ENCODE assay signal across 8 cellular contexts in genomic region chr19:18469245-18470107, GRCh38. TPM values are rescaled to one million over a fixed set of nuclear protein-coding genes. Genes with fewer than 3 reads are reported as not detected.
DNase-seq lines count a peak whose midpoint lies in the region; ATAC-seq, FAIRE-seq and TF ChIP-seq lines count a peak whose summit lies in the region.

No MANE protein-coding gene starts in this region.

- no peaks in the 10 kb centered on the region for H3K9me3 ChIP-seq in A549

- TF ChIP-seq EP300 in A549 (IDR thresholded peaks at IDR 0.05): no peak

- ATAC-seq in A549: peak; percentile 65 to 84
- ATAC-seq in GM19328 (IDR thresholded peaks at IDR 0.05; ENCODE audit: unreplicated experiment): no peak
- no peak for ATAC-seq in HG02885 (IDR thresholded peaks at IDR 0.05; ENCODE audit: poor library complexity, unreplicated experiment)

- CTCF ChIA-PET in A549 (lab: Yijun Ruan, JAX): interaction anchor here (0.6 to 4.4 kb wide), 46 partner anchors 9 to 394 kb away, joined by 3 to 38 read pairs (median 4); partner anchors contain the start of genes ELL, FKBP8 and REX1BD

- H3K4me1 ChIP-seq in A549: peaks cover 47% of the 10 kb centered on the region

- DNase-seq in A549 (ENCODE audit: low read depth in 1 of 2, low spot score in 1 of 2) (peak; percentile 48 to 81), GM18507 (ENCODE audit: extremely low spot score, insufficient read length, low read depth) (peak; percentile 39), RPMI8226 (peak; percentile 39), glomerular visceral epithelial cell (ENCODE audit: extremely low spot score) (peak; percentile 90), posterior vena cava (ENCODE audit: low spot score) (peak; percentile 92)
- peak; percentile 88 for DNase-seq in activated effector memory CD4-positive, alpha-beta T cell treated with anti-CD3 and anti-CD28 coated beads, Interleukin-2, amount 50 U/mL, for 16 hours

- no peak overlapping the region for H3K4me3 ChIP-seq in A549

- POLR2A ChIA-PET in A549 (lab: Yijun Ruan, JAX): no interaction called here

- 1% methylated on average over 14 of the region's 30 CpGs for WGBS in A549 (ENCODE audit: missing lambda C conversion rate)

- peak; percentile 38 to 42; a peak in 3 of 5 replicates for TF ChIP-seq RAD21 in A549 (conservative IDR thresholded peaks at IDR 0.05 in 1 of 2, IDR thresholded peaks at IDR 0.05 in 1 of 2)

- peak overlapping the region; percentile 75 to 92 for H3K27ac ChIP-seq in A549

- peak overlapping the region; percentile 78 for H3K4me2 ChIP-seq in A549

- no peak for FAIRE-seq in A549 (lab: Jason Lieb, UNC)
- FAIRE-seq in GM18507 (lab: Jason Lieb, UNC): no peak

- TF ChIP-seq CTCF in A549 (IDR thresholded peaks at IDR 0.05): peak; percentile 72

- intact Hi-C loops in posterior vena cava (cut with DNase I): loop anchor here (1.0 to 10.0 kb wide), 5 partner anchors 38 to 95 kb away; no protein-coding TSS in a partner anchor

- TF ChIP-seq POLR2A in A549 (IDR thresholded peaks at IDR 0.05; ENCODE audit: low read length): no peak

TF ChIP-seq in A549, 52 proteins besides CTCF, POLR2A, EP300 and RAD21:
- TF ChIP-seq CHD4 (IDR thresholded peaks at IDR 0.05; ENCODE audit: borderline replicate concordance) (no peak), FOSB (CRISPR knock-in tag; IDR thresholded peaks at IDR 0.05) (no peak), SMC3 (IDR thresholded peaks at IDR 0.05) (peak; percentile 53; the same call in 2 of the 3 replicates)

RNA-seq across cellular contexts. Expression of gene ISYNA1, which starts 31.5 kb away (rescaled TPM):
- 17.6 and 18.0 TPM in 2 replicates for polyA plus RNA-seq in A549 (2011; rRNA removed)
- polyA plus RNA-seq in A549 (2012; cell fraction: cytosol; rRNA removed): 43.0 and 56.5 TPM in 2 replicates
- polyA plus RNA-seq in A549 (2012; cell fraction: nucleus; rRNA removed): 199 and 307 TPM in 2 replicates
- 48.5 to 71.0 TPM (median 60.7 TPM) in 3 replicates for polyA plus RNA-seq in A549 (2017; fragmentation: RNase III; extraction: RNeasy Plus Mini Kit Qiagen cat#74134 plus additional on column Dnase treatment)
- polyA minus RNA-seq in A549 (2011; rRNA and poly(A)+ RNA removed): 17.4 and 29.8 TPM in 2 replicates
- total RNA-seq in posterior vena cava: 10 to 100 TPM; 27.5 to 28.1 TPM

RNA-seq across cellular contexts. Expression of gene SSBP4, which starts 50.3 kb away (rescaled TPM):
- polyA plus RNA-seq in A549 (2011; rRNA removed) (5.4 and 6.9 TPM in 2 replicates), A549 (2017; fragmentation: RNase III; extraction: RNeasy Plus Mini Kit Qiagen cat#74134 plus additional on column Dnase treatment) (37.8 to 43.2 TPM (median 41.5 TPM) in 3 replicates)
- polyA plus RNA-seq in A549 (2012; cell fraction: cytosol; rRNA removed): 28.5 and 47.8 TPM in 2 replicates
- 69.4 and 124 TPM in 2 replicates for polyA plus RNA-seq in A549 (2012; cell fraction: nucleus; rRNA removed)
- 5.0 and 10.7 TPM in 2 replicates for polyA minus RNA-seq in A549 (2011; rRNA and poly(A)+ RNA removed)
- total RNA-seq in posterior vena cava: 10 to 100 TPM; 54.4 to 56.9 TPM

RNA-seq across cellular contexts. Expression of gene ELL, which starts 52.4 kb away (rescaled TPM):
- polyA plus RNA-seq in A549 (2011; rRNA removed): 1.1 and 1.6 TPM in 2 replicates
- 4.1 and 5.9 TPM in 2 replicates for polyA plus RNA-seq in A549 (2012; cell fraction: cytosol; rRNA removed)
- 10.6 and 18.2 TPM in 2 replicates for polyA plus RNA-seq in A549 (2012; cell fraction: nucleus; rRNA removed)
- 3.6 to 3.8 TPM (median 3.7 TPM) in 3 replicates for polyA plus RNA-seq in A549 (2017; fragmentation: RNase III; extraction: RNeasy Plus Mini Kit Qiagen cat#74134 plus additional on column Dnase treatment)
- 2.4 and 3.6 TPM in 2 replicates for polyA minus RNA-seq in A549 (2011; rRNA and poly(A)+ RNA removed)
- 10 to 100 TPM; 19.5 to 20.7 TPM for total RNA-seq in posterior vena cava

Comparison
In these comparisons a context has a peak if more than half of its experiments do, and no peak if none do; other contexts are left out.
1. ATAC-seq: peak in A549 (2 of 2); none in GM19328 (single experiment) and HG02885 (single experiment).
2. DNase-seq: peak in every context shown above with its lines; median percentile 92 in posterior vena cava; 90 in glomerular visceral epithelial cell; 88 in activated effector memory CD4-positive, alpha-beta T cell treated with anti-CD3 and anti-CD28 coated beads, Interleukin-2, amount 50 U/mL, for 16 hours; 64 in A549; 39 in GM18507; 39 in RPMI8226.